ENCODE assay signal across 11 cellular contexts in genomic region chr1:164587617-164588367, GRCh38. TPM values are rescaled to one million over a fixed set of nuclear protein-coding genes. Genes with fewer than 3 reads are reported as not detected.
DNase-seq lines count a peak whose midpoint lies in the region; ATAC-seq and TF ChIP-seq lines count a peak whose summit lies in the region.
"Had no signal": no experiment of that assay in that cellular context is flagged by ENCODE, and none has a peak within 500 bp of the region (broad histone marks: within the 10 kb centered on the region; RNA-seq: fewer than 3 reads in every experiment).

No MANE protein-coding gene starts in this region.

- ATAC-seq in gastroesophageal sphincter (no peak), sciatic nerve (peak; percentile 17), GM18511 (IDR thresholded peaks at IDR 0.05; ENCODE audit: unreplicated experiment) (no peak), GM19397 (IDR thresholded peaks at IDR 0.05; ENCODE audit: unreplicated experiment) (no peak)

- no peak for TF ChIP-seq CTCF in gastroesophageal sphincter (IDR thresholded peaks at IDR 0.05)

- H3K4me1 ChIP-seq in gastroesophageal sphincter: peaks cover 43 to 100% (median 44%) of the 10 kb centered on the region in 3 donors

- TF ChIP-seq POLR2A in gastroesophageal sphincter (IDR thresholded peaks at IDR 0.05): no peak

- WGBS in gastroesophageal sphincter (ENCODE audit: low coverage in 1 of 2), 2 donors: 35 to 42% methylated on average over 10 of the region's 10 CpGs

- peak overlapping the region; percentile 69 to 88 (median 81) for H3K27ac ChIP-seq in gastroesophageal sphincter

- H3K27me3 ChIP-seq in gastroesophageal sphincter: no peaks in the 10 kb centered on the region

- peak; percentile 4 for DNase-seq in Jurkat, Clone E6-1 (ENCODE audit: low read depth, low spot score)
- DNase-seq in NCI-H345 treated with DMSO at 0.1 percent for 48 hours (lab: John Stamatoyannopoulos, UW; ENCODE audit: unreplicated experiment) (peak; percentile 87), sciatic nerve (ENCODE audit: low spot score) (no peak), NCI-H2196 treated with DMSO at 0.1 percent for 48 hours (lab: John Stamatoyannopoulos, UW; ENCODE audit: unreplicated experiment) (no peak)
- no peak for DNase-seq in activated naive CD4-positive, alpha-beta T cell treated with Interleukin-2 at 50 U/mL for 16 hours
- DNase-seq: KBM-7 had no signal

- intact Hi-C loops in sciatic nerve (cut with DNase I): no loop called here

- no peaks in the 10 kb centered on the region for H3K9me3 ChIP-seq in gastroesophageal sphincter

- no peak for TF ChIP-seq EP300 in gastroesophageal sphincter (IDR thresholded peaks at IDR 0.05)

- no peak overlapping the region for H3K4me3 ChIP-seq in Jurkat, Clone E6-1 (ENCODE audit: low read length)
- H3K4me3 ChIP-seq in gastroesophageal sphincter: no peak overlapping the region
- H3K4me3 ChIP-seq: skin epidermis had no signal

- peaks cover 0 to 4% of the 10 kb centered on the region in 2 donors for H3K36me3 ChIP-seq in gastroesophageal sphincter

RNA-seq across cellular contexts. Expression of gene PBX1, which starts 28.8 kb away (rescaled TPM):
- polyA plus RNA-seq in Jurkat, Clone E6-1 (2012; ENCODE audit: insufficient read depth, insufficient read length): 1.5 TPM
- total RNA-seq in gastroesophageal sphincter (100 to 1,000 TPM in 3 of 4 donors, 10 to 100 TPM in 1; 75.8 to 177 (median 140) TPM), sciatic nerve (72.9 TPM)
- total RNA-seq: activated T-helper 1 cell treated with anti-CD3 and anti-CD28 coated beads, Interleukin-12 subunit alpha, Interleukin-12 subunit beta, Interleukin-2, Interleukin-4 antibody, amounts not matched to agents 30 ng/mL and 10 ng/mL and 1 ng/mL, durations not matched to agents 14 hours and 24 hours and 36 hours had no signal

Comparison
In these comparisons a context has a peak if more than half of its experiments do, and no peak if none do; other contexts are left out.
1. DNase-seq: peak in Jurkat, Clone E6-1 (single experiment) and NCI-H345 treated with DMSO at 0.1 percent for 48 hours (single experiment); none in sciatic nerve (single experiment), NCI-H2196 treated with DMSO at 0.1 percent for 48 hours (single experiment) and activated naive CD4-positive, alpha-beta T cell treated with Interleukin-2 at 50 U/mL for 16 hours (single experiment).